In the genomic region with DNA sequence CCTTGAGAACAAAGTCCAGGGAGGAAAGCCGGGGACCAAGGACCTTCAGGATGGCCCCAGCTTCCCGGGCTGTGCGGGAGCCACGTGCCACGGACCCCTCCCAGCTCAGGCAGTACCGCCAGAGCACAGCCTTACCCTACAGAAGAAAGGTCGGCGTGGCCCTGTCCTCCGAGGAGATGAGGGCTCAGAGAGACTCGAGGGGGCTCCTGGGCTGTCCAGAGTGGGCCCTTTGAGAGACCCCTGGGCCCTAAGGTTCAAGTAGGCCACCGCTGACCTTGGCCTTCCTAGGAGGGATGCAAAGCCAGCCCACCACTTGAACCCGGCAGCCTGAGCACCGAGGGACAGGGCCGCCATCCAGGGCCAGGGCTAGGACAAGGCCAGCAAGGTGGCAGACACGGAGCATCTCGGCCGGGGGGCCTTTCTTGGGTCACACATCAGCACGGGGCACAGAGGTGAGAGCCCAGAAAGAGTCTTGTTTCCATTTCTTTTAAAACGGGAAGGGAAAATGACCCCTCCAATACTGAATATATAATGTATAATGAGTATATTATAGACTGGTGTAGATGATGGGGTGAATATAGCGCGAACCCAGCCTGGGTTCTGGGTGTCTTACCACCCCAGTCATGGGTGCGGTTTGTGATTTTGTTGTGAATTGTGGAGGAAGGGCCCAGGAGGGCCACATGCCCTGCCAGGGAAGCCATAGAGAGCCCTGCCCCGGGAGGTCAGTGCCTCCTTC, we compare ENCODE assay signal across 9 cellular contexts. TPM values are rescaled to one million over a fixed set of nuclear protein-coding genes. Genes with fewer than 3 reads are reported as not detected.
DNase-seq lines count a peak whose midpoint lies in the region; ATAC-seq and TF ChIP-seq lines count a peak whose summit lies in the region.
"Had no signal": no experiment of that assay in that cellular context is flagged by ENCODE, and none has a peak within 500 bp of the region (broad histone marks: within the 10 kb centered on the region; RNA-seq: fewer than 3 reads in every experiment).

No MANE protein-coding gene starts in this region.

- no peak for ATAC-seq in upper lobe of right lung

- H3K36me3 ChIP-seq in upper lobe of right lung = peaks cover 24% of the 10 kb centered on the region

- no peaks in the 10 kb centered on the region for H3K27me3 Mint-ChIP-seq in activated naive CD4-positive, alpha-beta T cell treated with anti-CD3 and anti-CD28 coated beads, Interleukin-2, amount 10 ng/mL, durations not matched to agents 7 days and 5 days

- peak overlapping the region; percentile 50 for H3K27ac ChIP-seq in epithelial cell of prostate
- peak overlapping the region; percentile 45 for H3K27ac ChIP-seq in upper lobe of right lung

- H3K27me3 ChIP-seq in upper lobe of right lung = no peaks in the 10 kb centered on the region

- CTCF ChIA-PET in activated naive CD4-positive, alpha-beta T cell treated with anti-CD3 and anti-CD28 coated beads, Interleukin-2, amount 10 ng/mL, durations not matched to agents 7 days and 5 days (lab: Charles Lee) = interaction anchor here (0.9 to 13.6 kb wide), 7 partner anchors 17 to 124 kb away, joined by 3 to 257 read pairs (median 7); no protein-coding TSS in a partner anchor

- no peaks in the 10 kb centered on the region for H3K36me3 Mint-ChIP-seq in activated naive CD4-positive, alpha-beta T cell treated with anti-CD3 and anti-CD28 coated beads, Interleukin-2, amount 10 ng/mL, durations not matched to agents 7 days and 5 days

- no peaks in the 10 kb centered on the region for H3K9me3 Mint-ChIP-seq in activated naive CD4-positive, alpha-beta T cell treated with anti-CD3 and anti-CD28 coated beads, Interleukin-2, amount 10 ng/mL, durations not matched to agents 7 days and 5 days

- no peak overlapping the region for H3K4me3 Mint-ChIP-seq in activated naive CD4-positive, alpha-beta T cell treated with anti-CD3 and anti-CD28 coated beads, Interleukin-2, amount 10 ng/mL, durations not matched to agents 7 days and 5 days

- H3K9me3 ChIP-seq in upper lobe of right lung = no peaks in the 10 kb centered on the region

- DNase-seq in activated naive CD4-positive, alpha-beta T cell treated with anti-CD3 and anti-CD28 coated beads, Interleukin-2, amount 10 ng/mL, durations not matched to agents 7 days and 5 days = no peak
- DNase-seq in activated naive CD4-positive, alpha-beta T cell treated with anti-CD3 and anti-CD28 coated beads, Interleukin-2, amount 50 U/mL, for 16 hours = no peak
- DNase-seq in epithelial cell of prostate (ENCODE audit: low read depth, low spot score) (no peak), myocyte (ENCODE audit: low read depth) (peak; percentile 14), upper lobe of right lung (no peak), NK-92 (lab: John Stamatoyannopoulos, UW; ENCODE audit: unreplicated experiment) (no peak), amniotic stem cell (lab: John Stamatoyannopoulos, UW) (no peak)
- DNase-seq in central memory CD4-positive, alpha-beta T cell = no peak
- DNase-seq: DMS79 treated with DMSO at 0.1 percent for 48 hours had no signal

- TF ChIP-seq CTCF in upper lobe of right lung (IDR thresholded peaks at IDR 0.05) = no peak

- H3K27ac Mint-ChIP-seq in activated naive CD4-positive, alpha-beta T cell treated with anti-CD3 and anti-CD28 coated beads, Interleukin-2, amount 10 ng/mL, durations not matched to agents 7 days and 5 days = peak overlapping the region; percentile 55

- H3K4me3 ChIP-seq in upper lobe of right lung = no peak overlapping the region

- intact Hi-C loops in upper lobe of right lung (cut with DNase I) = loop anchor here (2.0 kb wide), 1 partner anchor 111 kb away; no protein-coding TSS in a partner anchor

- H3K4me1 ChIP-seq in upper lobe of right lung = peaks cover 23% of the 10 kb centered on the region

- H3K4me1 Mint-ChIP-seq in activated naive CD4-positive, alpha-beta T cell treated with anti-CD3 and anti-CD28 coated beads, Interleukin-2, amount 10 ng/mL, durations not matched to agents 7 days and 5 days = peaks cover 9% of the 10 kb centered on the region

RNA-seq across cellular contexts. Expression of a gene that starts 34.4 kb away (rescaled TPM):
- 17.5 and 26.3 TPM in 2 replicates for total RNA-seq in myocyte
- 7.7 TPM for polyA plus RNA-seq in myocyte (2012)
- total RNA-seq in upper lobe of right lung = 18.4 TPM
